1 cellular context compared by ENCODE assay signal in the genomic region with DNA sequence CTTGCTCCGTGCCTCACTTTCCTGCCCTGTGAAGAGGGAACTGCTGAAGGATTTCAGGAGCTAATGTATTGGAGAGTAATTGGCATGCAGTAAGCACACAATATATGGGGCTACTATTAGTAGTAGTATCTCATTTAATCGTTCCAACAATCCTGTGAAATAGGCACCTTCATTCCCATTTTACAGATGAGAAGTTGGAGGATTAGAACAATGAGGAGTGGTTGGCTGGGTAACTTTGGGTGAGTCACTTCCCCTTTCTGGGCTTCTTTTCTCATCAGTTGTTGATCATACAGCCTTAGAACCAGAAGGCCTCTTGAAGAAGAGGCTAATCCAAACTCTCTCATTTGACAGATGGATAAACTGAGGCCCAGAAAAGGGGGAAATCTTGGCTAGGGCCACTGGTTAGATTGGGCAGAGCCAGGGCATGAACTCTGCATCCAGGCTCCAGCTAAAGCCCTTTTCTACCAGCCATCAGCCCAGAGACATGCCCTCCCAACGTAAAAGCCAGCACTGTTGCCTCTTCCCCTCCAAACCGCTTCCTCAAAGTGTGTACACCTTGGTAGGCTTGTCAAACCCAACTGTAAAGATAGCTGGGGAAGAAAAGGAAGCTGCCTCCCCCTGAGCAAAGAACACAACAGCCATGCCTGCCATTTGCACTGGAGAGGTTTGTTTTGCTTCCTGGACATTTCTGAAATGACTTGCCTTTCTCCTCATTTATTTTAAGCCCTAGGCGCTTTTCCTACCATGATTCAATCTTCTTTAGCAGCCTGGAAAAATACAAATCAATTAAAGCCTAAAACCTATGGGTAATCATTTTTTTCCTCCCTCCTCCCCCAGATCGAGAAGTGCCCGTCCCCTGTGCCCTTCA.
TF ChIP-seq lines count a peak whose summit lies in the region.

No MANE protein-coding gene starts in this region.

TF ChIP-seq in HepG2, 621 proteins besides CTCF, POLR2A, EP300 and RAD21:
- no peak for TF ChIP-seq TOE1 (CRISPR knock-in tag; IDR thresholded peaks at IDR 0.05)
- TF ChIP-seq ZNF629 (CRISPR knock-in tag; conservative IDR thresholded peaks at IDR 0.05): peak; percentile 58; the same call in 1 of the 2 replicates
- TF ChIP-seq, protein P1, sequence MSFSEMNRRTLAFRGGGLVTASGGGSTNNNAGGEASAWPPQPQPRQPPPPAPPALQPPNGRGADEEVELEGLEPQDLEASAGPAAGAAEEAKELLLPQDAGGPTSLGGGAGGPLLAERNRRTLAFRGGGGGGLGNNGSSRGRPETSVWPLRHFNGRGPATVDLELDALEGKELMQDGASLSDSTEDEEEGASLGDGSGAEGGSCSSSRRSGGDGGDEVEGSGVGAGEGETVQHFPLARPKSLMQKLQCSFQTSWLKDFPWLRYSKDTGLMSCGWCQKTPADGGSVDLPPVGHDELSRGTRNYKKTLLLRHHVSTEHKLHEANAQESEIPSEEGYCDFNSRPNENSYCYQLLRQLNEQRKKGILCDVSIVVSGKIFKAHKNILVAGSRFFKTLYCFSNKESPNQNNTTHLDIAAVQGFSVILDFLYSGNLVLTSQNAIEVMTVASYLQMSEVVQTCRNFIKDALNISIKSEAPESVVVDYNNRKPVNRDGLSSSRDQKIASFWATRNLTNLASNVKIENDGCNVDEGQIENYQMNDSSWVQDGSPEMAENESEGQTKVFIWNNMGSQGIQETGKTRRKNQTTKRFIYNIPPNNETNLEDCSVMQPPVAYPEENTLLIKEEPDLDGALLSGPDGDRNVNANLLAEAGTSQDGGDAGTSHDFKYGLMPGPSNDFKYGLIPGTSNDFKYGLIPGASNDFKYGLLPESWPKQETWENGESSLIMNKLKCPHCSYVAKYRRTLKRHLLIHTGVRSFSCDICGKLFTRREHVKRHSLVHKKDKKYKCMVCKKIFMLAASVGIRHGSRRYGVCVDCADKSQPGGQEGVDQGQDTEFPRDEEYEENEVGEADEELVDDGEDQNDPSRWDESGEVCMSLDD (CRISPR knock-in tag; IDR thresholded peaks at IDR 0.05; ENCODE audit: borderline replicate concordance): no peak
- no peak for TF ChIP-seq MAFG (CRISPR knock-in tag; IDR thresholded peaks at IDR 0.05)
TF ChIP-seq in HepG2: peak in this region for 1.
